Comparison of ENCODE assay signal across 8 cellular contexts in genomic region chr9:33818832-33819500, GRCh38. TPM values are rescaled to one million over a fixed set of nuclear protein-coding genes. Genes with fewer than 3 reads are reported as not detected.
DNase-seq lines count a peak whose midpoint lies in the region; ATAC-seq and TF ChIP-seq lines count a peak whose summit lies in the region.

No MANE protein-coding gene starts in this region.

- H3K27me3 ChIP-seq in suprapubic skin, result no peaks in the 10 kb centered on the region

- H3K4me3 Mint-ChIP-seq in T-helper 1 cell treated with Interleukin-12 subunit alpha and Interleukin-12 subunit beta and Interleukin-4 antibody, amounts not matched to agents 30 μg/mL and 1 μg/mL, for 36 hours, result peak overlapping the region; percentile 91
- H3K4me3 Mint-ChIP-seq in activated naive CD8-positive, alpha-beta T cell treated with anti-CD3 and anti-CD28 coated beads, Interleukin-2, amount 10 ng/mL, durations not matched to agents 7 days and 5 days, result peak overlapping the region; percentile 98
- H3K4me3 Mint-ChIP-seq in immature natural killer cell, result peak overlapping the region; percentile 94 to 99 (median 97)

- POLR2A ChIA-PET in activated naive CD8-positive, alpha-beta T cell treated with anti-CD3 and anti-CD28 coated beads, Interleukin-2, amount 10 ng/mL, durations not matched to agents 7 days and 5 days (lab: Charles Lee), result interaction anchor here (0.7 to 1.3 kb wide), 5 partner anchors 25 to 234 kb away, joined by 3 to 12 read pairs (median 4); no protein-coding TSS in a partner anchor

- TF ChIP-seq CTCF in suprapubic skin (IDR thresholded peaks at IDR 0.05), result no peak

- peak overlapping the region; percentile 100 for H3K27ac ChIP-seq in suprapubic skin

- TF ChIP-seq POLR2A in suprapubic skin (IDR thresholded peaks at IDR 0.05), result no peak

- H3K36me3 ChIP-seq in suprapubic skin, result no peaks in the 10 kb centered on the region

- no peaks in the 10 kb centered on the region for H3K9me3 ChIP-seq in suprapubic skin

- no peak for ATAC-seq in activated naive CD8-positive, alpha-beta T cell treated with anti-CD3 and anti-CD28 coated beads, Interleukin-2, amount 10 ng/mL, durations not matched to agents 7 days and 5 days (ENCODE audit: low read depth)
- ATAC-seq in GM21717 (IDR thresholded peaks at IDR 0.05; ENCODE audit: unreplicated experiment) (no peak), GM21447 (IDR thresholded peaks at IDR 0.05; ENCODE audit: unreplicated experiment) (no peak)

- no peaks in the 10 kb centered on the region for H3K27me3 Mint-ChIP-seq in T-helper 1 cell treated with Interleukin-12 subunit alpha and Interleukin-12 subunit beta and Interleukin-4 antibody, amounts not matched to agents 30 μg/mL and 1 μg/mL, for 36 hours (ENCODE audit: low read depth)
- H3K27me3 Mint-ChIP-seq in activated naive CD8-positive, alpha-beta T cell treated with anti-CD3 and anti-CD28 coated beads, Interleukin-2, amount 10 ng/mL, durations not matched to agents 7 days and 5 days, result no peaks in the 10 kb centered on the region
- peaks cover 14 to 20% (median 16%) of the 10 kb centered on the region in 3 donors for H3K27me3 Mint-ChIP-seq in immature natural killer cell (ENCODE audit: low read depth in 3 of 3)

- TF ChIP-seq EP300 in suprapubic skin (IDR thresholded peaks at IDR 0.05), result no peak

- H3K4me3 ChIP-seq in suprapubic skin, result peak overlapping the region; percentile 96

- H3K36me3 Mint-ChIP-seq in T-helper 1 cell treated with Interleukin-12 subunit alpha and Interleukin-12 subunit beta and Interleukin-4 antibody, amounts not matched to agents 30 μg/mL and 1 μg/mL, for 36 hours (ENCODE audit: low read depth), result peaks cover 4% of the 10 kb centered on the region
- peaks cover 8% of the 10 kb centered on the region for H3K36me3 Mint-ChIP-seq in activated naive CD8-positive, alpha-beta T cell treated with anti-CD3 and anti-CD28 coated beads, Interleukin-2, amount 10 ng/mL, durations not matched to agents 7 days and 5 days
- no peaks in the 10 kb centered on the region for H3K36me3 Mint-ChIP-seq in immature natural killer cell

- peaks cover 51% of the 10 kb centered on the region for H3K4me1 ChIP-seq in suprapubic skin

- H3K4me1 Mint-ChIP-seq in T-helper 1 cell treated with Interleukin-12 subunit alpha and Interleukin-12 subunit beta and Interleukin-4 antibody, amounts not matched to agents 30 μg/mL and 1 μg/mL, for 36 hours (ENCODE audit: low read depth), result peaks cover 46% of the 10 kb centered on the region
- H3K4me1 Mint-ChIP-seq in activated naive CD8-positive, alpha-beta T cell treated with anti-CD3 and anti-CD28 coated beads, Interleukin-2, amount 10 ng/mL, durations not matched to agents 7 days and 5 days, result peaks cover 37% of the 10 kb centered on the region
- peaks cover 55 to 56% of the 10 kb centered on the region in 2 donors for H3K4me1 Mint-ChIP-seq in immature natural killer cell

- peak overlapping the region; percentile 90 for H3K27ac Mint-ChIP-seq in T-helper 1 cell treated with Interleukin-12 subunit alpha and Interleukin-12 subunit beta and Interleukin-4 antibody, amounts not matched to agents 30 μg/mL and 1 μg/mL, for 36 hours
- peak overlapping the region; percentile 97 for H3K27ac Mint-ChIP-seq in activated naive CD8-positive, alpha-beta T cell treated with anti-CD3 and anti-CD28 coated beads, Interleukin-2, amount 10 ng/mL, durations not matched to agents 7 days and 5 days
- peak overlapping the region; percentile 95 to 99 (median 98) for H3K27ac Mint-ChIP-seq in immature natural killer cell

- DNase-seq in T-helper 1 cell (no peak), immature natural killer cell (peak in 1 of 3 donors; percentile 40), suprapubic skin (ENCODE audit: low spot score in 2 of 2) (no peak), SW480 (ENCODE audit: low spot score) (no peak)
- DNase-seq in activated naive CD8-positive, alpha-beta T cell treated with anti-CD3 and anti-CD28 coated beads, Interleukin-2, amount 10 ng/mL, durations not matched to agents 7 days and 5 days, result no peak

- 14% methylated on average over 5 of the region's 5 CpGs for WGBS in suprapubic skin

- H3K9me3 Mint-ChIP-seq in T-helper 1 cell treated with Interleukin-12 subunit alpha and Interleukin-12 subunit beta and Interleukin-4 antibody, amounts not matched to agents 30 μg/mL and 1 μg/mL, for 36 hours, result no peaks in the 10 kb centered on the region
- no peaks in the 10 kb centered on the region for H3K9me3 Mint-ChIP-seq in activated naive CD8-positive, alpha-beta T cell treated with anti-CD3 and anti-CD28 coated beads, Interleukin-2, amount 10 ng/mL, durations not matched to agents 7 days and 5 days
- no peaks in the 10 kb centered on the region for H3K9me3 Mint-ChIP-seq in immature natural killer cell

RNA-seq across cellular contexts. Expression of gene UBE2R2, which starts 2.0 kb away (rescaled TPM):
- total RNA-seq in activated naive CD8-positive, alpha-beta T cell treated with anti-CD3 and anti-CD28 coated beads, Interleukin-2, amount 10 ng/mL, durations not matched to agents 7 days and 5 days, result 10 to 100 TPM; 33.8 to 35.4 TPM
- 10 to 100 TPM; 13.9 to 21.9 (median 18.0) TPM for polyA plus RNA-seq in immature natural killer cell
- total RNA-seq in suprapubic skin, result 10 to 100 TPM; 29.2 to 36.4 (median 33.5) TPM

RNA-seq across cellular contexts. Expression of gene PRSS3, which starts 23.6 kb away (rescaled TPM):
- total RNA-seq in activated naive CD8-positive, alpha-beta T cell treated with anti-CD3 and anti-CD28 coated beads, Interleukin-2, amount 10 ng/mL, durations not matched to agents 7 days and 5 days, result not detected
- 1 to 10 TPM in 1 of 3 donors, not detected in 2; 1.6 TPM for polyA plus RNA-seq in immature natural killer cell
- 10 to 100 TPM; 14.1 to 53.7 (median 25.1) TPM for total RNA-seq in suprapubic skin

Comparison
In these comparisons a context has a peak if more than half of its experiments do, and no peak if none do; other contexts are left out.
1. RNA of gene PRSS3, which starts 23.6 kb away (total RNA-seq): 14.1 to 53.7 TPM in suprapubic skin; not detected in activated naive CD8-positive, alpha-beta T cell treated with anti-CD3 and anti-CD28 coated beads, Interleukin-2, amount 10 ng/mL, durations not matched to agents 7 days and 5 days; every median in the first group is over 10 times any median in the second.
2. Peak in every context shown above with its lines, with median percentiles within 50 percentile points of each other: H3K27ac Mint-ChIP-seq and H3K4me3 Mint-ChIP-seq.